1 cellular context compared by ENCODE assay signal in genomic region chr3:47056705-47057104, GRCh38.
TF ChIP-seq lines count a peak whose summit lies in the region.

No MANE protein-coding gene starts in this region.

TF ChIP-seq in K562, 482 proteins besides CTCF, POLR2A, EP300 and RAD21 (continued from another document):
- TF ChIP-seq ZNF407 (IDR thresholded peaks at IDR 0.05; ENCODE audit: low read depth) = no peak
